In the genomic region with DNA sequence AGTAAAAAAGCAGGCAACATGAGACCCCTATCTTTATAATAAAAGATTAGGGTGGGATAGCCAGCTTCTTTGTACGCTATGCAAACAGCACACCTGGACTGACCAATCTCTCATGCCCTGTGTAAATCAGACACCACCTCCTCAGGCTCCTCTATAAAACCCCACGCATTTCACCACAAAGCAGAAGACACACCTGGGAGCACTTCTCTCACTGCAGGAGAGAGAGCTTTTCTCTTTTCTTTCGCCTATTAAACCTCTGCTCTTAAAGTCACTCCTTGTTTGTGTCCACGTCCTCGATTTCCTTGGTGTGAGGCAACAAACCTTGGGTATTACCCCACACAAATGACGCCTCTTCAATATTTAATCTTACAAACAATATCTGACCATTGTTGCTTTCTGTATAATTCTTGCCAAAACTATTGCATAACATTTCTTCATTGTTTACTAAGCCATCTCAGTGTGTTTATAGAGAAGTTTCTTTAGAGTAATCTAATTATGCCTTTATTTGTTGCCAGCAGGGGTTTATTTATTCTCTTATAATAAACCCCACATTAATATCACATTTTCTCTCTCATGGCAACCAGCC, we compare ENCODE assay signal across 13 cellular contexts. TPM values are rescaled to one million over a fixed set of nuclear protein-coding genes. Genes with fewer than 3 reads are reported as not detected.
DNase-seq lines count a peak whose midpoint lies in the region; ATAC-seq and TF ChIP-seq lines count a peak whose summit lies in the region.
"Had no signal": no experiment of that assay in that cellular context is flagged by ENCODE, and none has a peak within 500 bp of the region (broad histone marks: within the 10 kb centered on the region; RNA-seq: fewer than 3 reads in every experiment).

No MANE protein-coding gene starts in this region.

- peaks cover 8% of the 10 kb centered on the region for H3K4me1 Mint-ChIP-seq in Calu3 (ENCODE audit: low read depth, unreplicated experiment)

- no peaks in the 10 kb centered on the region for H3K27me3 Mint-ChIP-seq in Calu3 (ENCODE audit: unreplicated experiment)
- H3K27me3 Mint-ChIP-seq: naive B cell had no signal

- no peak for ATAC-seq in GM19324 (IDR thresholded peaks at IDR 0.05; ENCODE audit: low FRiP score, unreplicated experiment)
- ATAC-seq: left lung had no signal

- CTCF ChIA-PET in Calu3 (lab: Charles Lee) = no interaction called here

- intact Hi-C loops in Calu3 (cut with micrococcal nuclease; ENCODE audit: unreplicated experiment) = loop anchor here (1.0 kb wide), 1 partner anchor 45 kb away; no protein-coding TSS in a partner anchor
- intact Hi-C loops in cardiac septum (cut with DNase I) = no loop called here

- H3K36me3 Mint-ChIP-seq in Calu3 (ENCODE audit: insufficient read depth, unreplicated experiment) = no peaks in the 10 kb centered on the region

- H3K4me3 ChIP-seq in foreskin fibroblast (ENCODE audit: low read depth in 1 of 2, low read length in 2 of 2) = no peak overlapping the region
- H3K4me3 ChIP-seq: left lung had no signal

- H3K9me3 Mint-ChIP-seq in Calu3 (ENCODE audit: low read depth, unreplicated experiment) = no peaks in the 10 kb centered on the region

- TF ChIP-seq CTCF in Calu3 (IDR thresholded peaks at IDR 0.05; ENCODE audit: unreplicated experiment) (no peak), VCaP (conservative IDR thresholded peaks at IDR 0.05) (no peak), foreskin fibroblast (IDR thresholded peaks at IDR 0.05; ENCODE audit: low read depth, low read length) (no peak)

- peak overlapping the region; percentile 15 for H3K27ac Mint-ChIP-seq in Calu3 (ENCODE audit: unreplicated experiment)
- H3K27ac Mint-ChIP-seq: naive B cell had no signal

- BruUV-seq in Calu3 (replicated peaks; lab: Mats Ljungman, UMichigan) = no TSS peak

- DNase-seq in Calu3 (no peak), NCI-H128 (lab: John Stamatoyannopoulos, UW; ENCODE audit: unreplicated experiment) (peak; percentile 3), foreskin fibroblast (peak; percentile 23 to 46), cardiac septum (ENCODE audit: low spot score) (no peak), iPS-NIHi11 (ENCODE audit: low spot score) (no peak)
- DNase-seq in activated CD4-positive, CD25-positive, alpha-beta regulatory T cell (lab: John Stamatoyannopoulos, UW) = no peak
- DNase-seq: C1 segment of cervical spinal cord, left lung, MV-4-11, naive B cell, SIG-M5 had no signal

- no peak overlapping the region for H3K4me3 Mint-ChIP-seq in Calu3 (ENCODE audit: low read depth, unreplicated experiment)
- H3K4me3 Mint-ChIP-seq: naive B cell had no signal

- H3K27ac ChIP-seq in VCaP = peak overlapping the region; percentile 51
- H3K27ac ChIP-seq: left lung had no signal

RNA-seq across cellular contexts. Expression of a gene that starts 31.6 kb away (rescaled TPM):
- total RNA-seq in Calu3 (2022) = 25.3 and 33.1 TPM in 2 replicates
- total RNA-seq in cardiac septum = 0.24 TPM

Comparison
In these comparisons a context has a peak if more than half of its experiments do, and no peak if none do; other contexts are left out.
1. DNase-seq: peak in NCI-H128 (single experiment) and foreskin fibroblast (2 of 2); none in Calu3 (single experiment), cardiac septum (single experiment), activated CD4-positive, CD25-positive, alpha-beta regulatory T cell (0 of 4) and iPS-NIHi11 (single experiment).
2. RNA of a gene that starts 31.6 kb away (total RNA-seq): 25.3 to 33.1 TPM in Calu3; 0.24 TPM in cardiac septum (single experiment); every median in the first group is over 10 times any median in the second.